9 cellular contexts compared by ENCODE assay signal in the genomic region with DNA sequence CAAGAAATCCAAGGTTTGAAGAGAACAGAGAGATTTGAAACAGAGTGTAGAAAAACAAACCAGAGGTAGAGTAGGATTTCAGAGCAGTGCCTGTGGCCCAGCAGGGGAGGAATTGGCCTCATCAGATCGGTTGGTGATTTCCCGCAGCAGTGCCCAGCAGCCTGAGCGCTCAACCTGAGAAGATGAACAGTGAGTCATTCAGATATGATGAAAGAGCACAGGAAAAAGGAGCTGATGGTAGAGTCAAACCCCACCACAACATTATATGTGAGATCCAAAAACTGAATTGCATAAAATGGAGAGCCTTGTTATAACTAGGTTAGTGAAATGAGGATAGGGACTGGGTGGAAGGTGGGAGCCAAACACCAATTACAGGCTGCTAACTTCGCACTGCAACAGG.
DNase-seq lines count a peak whose midpoint lies in the region; ATAC-seq, FAIRE-seq and TF ChIP-seq lines count a peak whose summit lies in the region.
"Had no signal": no experiment of that assay in that cellular context is flagged by ENCODE, and none has a peak within 500 bp of the region (broad histone marks: within the 10 kb centered on the region; RNA-seq: fewer than 3 reads in every experiment).

No MANE protein-coding gene starts in this region.

- no peaks in the 10 kb centered on the region for H3K79me2 ChIP-seq in PC-9 (ENCODE audit: low read depth)
- H3K79me2 ChIP-seq in K562 (ENCODE audit: control insufficient read depth, insufficient read depth, low read length) = no peaks in the 10 kb centered on the region

- peak; percentile 46; the same call in 1 of the 3 replicates for ATAC-seq in K562
- peak; percentile 91 to 96 for ATAC-seq in stimulated activated naive B cell treated with anti-CD40 and anti-IgM and Interleukin-4, amounts not matched to agents 10 μg/mL and 1 μg/mL and 100 μg/mL, for 72 hours (replicated peaks)

- H3K27ac ChIP-seq in PC-9 (no peak overlapping the region), K562 (ENCODE audit: extremely low read depth, low read depth, low read length) (no peak overlapping the region)

- WGBS in K562 (ENCODE audit: insufficient coverage, low coverage, missing lambda C conversion rate) = 29% methylated on average over 4 of the region's 4 CpGs

- peak overlapping the region; percentile 12; the same call in 1 of the 2 replicates for H2AFZ ChIP-seq in PC-9
- no peak overlapping the region for H2AFZ ChIP-seq in K562 (ENCODE audit: low read depth, low read length)

- POLR2A ChIA-PET in activated CD4-positive, alpha-beta T cell treated with anti-CD3 and anti-CD28 coated beads, Interleukin-2, amount 10 ng/mL, durations not matched to agents 7 days and 5 days (lab: Charles Lee) = no interaction called here
- POLR2A ChIA-PET in PC-9 (lab: Charles Lee; ENCODE audit: unreplicated experiment) = no interaction called here
- POLR2A ChIA-PET in K562 (lab: Yijun Ruan, JAX) = no interaction called here

- no peak overlapping the region for H3K4me3 Mint-ChIP-seq in activated CD4-positive, alpha-beta T cell treated with anti-CD3 and anti-CD28 coated beads, Interleukin-2, amount 10 ng/mL, durations not matched to agents 7 days and 5 days
- no peak overlapping the region for H3K4me3 Mint-ChIP-seq in stimulated activated naive B cell treated with anti-CD40 and anti-IgM and Interleukin-4, amounts not matched to agents 10 μg/mL and 1 μg/mL and 100 μg/mL, for 72 hours
- H3K4me3 Mint-ChIP-seq: dendritic cell treated with granulocyte-macrophage colony-stimulating factor and Interleukin-4, amounts not matched to agents 40 ng/mL and 50 ng/mL, for 4 days had no signal

- H3K9me3 ChIP-seq in PC-9 (ENCODE audit: insufficient read depth, low read depth) (no peaks in the 10 kb centered on the region), K562 (replicated peaks; ENCODE audit: control insufficient read depth, insufficient read depth, low read depth, low read length) (0 out of 2 replicates have a peak, but pooled peaks cover 4% of the 10 kb centered on the region)

- no peak for TF ChIP-seq EP300 in K562 (IDR thresholded peaks at IDR 0.05; ENCODE audit: low read length)

- H3K9me1 ChIP-seq in K562 (ENCODE audit: control insufficient read depth, insufficient read depth, low read length) = no peaks in the 10 kb centered on the region

- BruUV-seq in PC-9 (replicated peaks; lab: Mats Ljungman, UMichigan) = no TSS peak
- BruUV-seq in K562 (replicated peaks; lab: Mats Ljungman, UMichigan) = no TSS peak

- no peak for TF ChIP-seq POLR2A in K562 (conservative IDR thresholded peaks at IDR 0.05)

- H3K27me3 ChIP-seq in PC-9 (ENCODE audit: insufficient read depth, low read depth) (no peaks in the 10 kb centered on the region), K562 (ENCODE audit: control insufficient read depth in 2 of 2, insufficient read depth in 2 of 2, low read length in 2 of 2) (no peaks in the 10 kb centered on the region)

- H4K20me1 ChIP-seq in PC-9 (ENCODE audit: insufficient read depth) (no peaks in the 10 kb centered on the region), K562 (replicated peaks; ENCODE audit: control insufficient read depth, insufficient read depth, low read length) (no peaks in the 10 kb centered on the region)

- DNase-seq in activated CD4-positive, alpha-beta T cell treated with anti-CD3 and anti-CD28 coated beads for 24 hours (ENCODE audit: low read depth in 2 of 2) = peak; percentile 16 to 25
- DNase-seq in activated CD4-positive, alpha-beta T cell treated with anti-CD3 and anti-CD28 coated beads, Interleukin-2, amount 10 ng/mL, durations not matched to agents 7 days and 5 days = no peak
- DNase-seq in PC-9 = peak in 1 of 2 experiments; percentile 54
- peak in 2 of 4 experiments; percentile 22 to 33 for DNase-seq in K562 (ENCODE audit: extremely low read depth in 1 of 4, low spot score in 3 of 4)
- peak; percentile 28 for DNase-seq in stimulated activated naive B cell treated with anti-CD40 and anti-IgM and Interleukin-4, amounts not matched to agents 10 μg/mL and 1 μg/mL and 100 μg/mL, for 72 hours
- no peak for DNase-seq in RPMI8226
- DNase-seq in inferior parietal cortex (ENCODE audit: extremely low spot score) = no peak
- no peak for DNase-seq in DMS153 treated with DMSO at 0.1 percent for 48 hours (lab: John Stamatoyannopoulos, UW; ENCODE audit: unreplicated experiment)

- H3K9me2 ChIP-seq in PC-9 (ENCODE audit: insufficient read depth) = no peaks in the 10 kb centered on the region

- no peak overlapping the region for H3K9ac ChIP-seq in K562 (ENCODE audit: insufficient read depth in 1 of 2, low read depth in 2 of 2, low read length in 2 of 2)

- H3K27ac Mint-ChIP-seq in activated CD4-positive, alpha-beta T cell treated with anti-CD3 and anti-CD28 coated beads, Interleukin-2, amount 10 ng/mL, durations not matched to agents 7 days and 5 days = no peak overlapping the region
- no peak overlapping the region for H3K27ac Mint-ChIP-seq in stimulated activated naive B cell treated with anti-CD40 and anti-IgM and Interleukin-4, amounts not matched to agents 10 μg/mL and 1 μg/mL and 100 μg/mL, for 72 hours
- H3K27ac Mint-ChIP-seq: dendritic cell treated with granulocyte-macrophage colony-stimulating factor and Interleukin-4, amounts not matched to agents 40 ng/mL and 50 ng/mL, for 4 days had no signal

- no peaks in the 10 kb centered on the region for H3K36me3 Mint-ChIP-seq in activated CD4-positive, alpha-beta T cell treated with anti-CD3 and anti-CD28 coated beads, Interleukin-2, amount 10 ng/mL, durations not matched to agents 7 days and 5 days (ENCODE audit: low read depth)
- no peaks in the 10 kb centered on the region for H3K36me3 Mint-ChIP-seq in stimulated activated naive B cell treated with anti-CD40 and anti-IgM and Interleukin-4, amounts not matched to agents 10 μg/mL and 1 μg/mL and 100 μg/mL, for 72 hours

- H3K27me3 Mint-ChIP-seq in activated CD4-positive, alpha-beta T cell treated with anti-CD3 and anti-CD28 coated beads, Interleukin-2, amount 10 ng/mL, durations not matched to agents 7 days and 5 days = peaks cover 3% of the 10 kb centered on the region
- H3K27me3 Mint-ChIP-seq in stimulated activated naive B cell treated with anti-CD40 and anti-IgM and Interleukin-4, amounts not matched to agents 10 μg/mL and 1 μg/mL and 100 μg/mL, for 72 hours = no peaks in the 10 kb centered on the region
- H3K27me3 Mint-ChIP-seq: dendritic cell treated with granulocyte-macrophage colony-stimulating factor and Interleukin-4, amounts not matched to agents 40 ng/mL and 50 ng/mL, for 4 days had no signal

- no peaks in the 10 kb centered on the region for H3K9me3 Mint-ChIP-seq in activated CD4-positive, alpha-beta T cell treated with anti-CD3 and anti-CD28 coated beads, Interleukin-2, amount 10 ng/mL, durations not matched to agents 7 days and 5 days
- no peaks in the 10 kb centered on the region for H3K9me3 Mint-ChIP-seq in stimulated activated naive B cell treated with anti-CD40 and anti-IgM and Interleukin-4, amounts not matched to agents 10 μg/mL and 1 μg/mL and 100 μg/mL, for 72 hours
- H3K9me3 Mint-ChIP-seq: dendritic cell treated with granulocyte-macrophage colony-stimulating factor and Interleukin-4, amounts not matched to agents 40 ng/mL and 50 ng/mL, for 4 days had no signal

- TF ChIP-seq CTCF in PC-9 (conservative IDR thresholded peaks at IDR 0.05) (no peak), K562 (IDR thresholded peaks at IDR 0.05 in 2 of 3, conservative IDR thresholded peaks at IDR 0.05 in 1 of 3; ENCODE audit: insufficient read depth in 2 of 3, low read depth in 1 of 3, low read length in 3 of 3) (no peak)

- H3K4me1 Mint-ChIP-seq in activated CD4-positive, alpha-beta T cell treated with anti-CD3 and anti-CD28 coated beads, Interleukin-2, amount 10 ng/mL, durations not matched to agents 7 days and 5 days = peaks cover 4% of the 10 kb centered on the region
- no peaks in the 10 kb centered on the region for H3K4me1 Mint-ChIP-seq in stimulated activated naive B cell treated with anti-CD40 and anti-IgM and Interleukin-4, amounts not matched to agents 10 μg/mL and 1 μg/mL and 100 μg/mL, for 72 hours

- in situ Hi-C loops in K562 (cut with MboI) = loop anchor here (5.0 kb wide), 1 partner anchor 177 kb away; no protein-coding TSS in a partner anchor

- CTCF ChIA-PET in activated CD4-positive, alpha-beta T cell treated with anti-CD3 and anti-CD28 coated beads, Interleukin-2, amount 10 ng/mL, durations not matched to agents 7 days and 5 days (lab: Charles Lee) = interaction anchor here (1.0 to 1.7 kb wide), 3 partner anchors 21 to 184 kb away, joined by 3 to 4 read pairs (median 4); no protein-coding TSS in a partner anchor
- CTCF ChIA-PET in PC-9 (lab: Charles Lee) (no interaction called here), K562 (lab: Yijun Ruan, JAX; ENCODE audit: low intra/inter-chr PET ratio) (no interaction called here)

- 0 out of 2 replicates have a peak, but pooled peaks cover 4% of the 10 kb centered on the region for H3F3A ChIP-seq in PC-9 (ENCODE audit: insufficient read depth, low read depth)

- H3K4me2 ChIP-seq in PC-9 = peak overlapping the region; percentile 15; the same call in 1 of the 2 replicates
- no peak overlapping the region for H3K4me2 ChIP-seq in K562 (ENCODE audit: insufficient read depth, low read length)

- no peaks in the 10 kb centered on the region for H3K36me3 ChIP-seq in PC-9 (ENCODE audit: low read depth)
- H3K36me3 ChIP-seq in K562 (ENCODE audit: control insufficient read depth, insufficient read depth, low read length) = no peaks in the 10 kb centered on the region

- FAIRE-seq in K562 (lab: Jason Lieb, UNC) = peak; percentile 6

- H3K4me1 ChIP-seq in PC-9 (replicated peaks; ENCODE audit: insufficient read depth) = peaks cover 23% of the 10 kb centered on the region
- H3K4me1 ChIP-seq in K562 (replicated peaks in 1 of 2; ENCODE audit: control insufficient read depth in 2 of 2, insufficient read depth in 2 of 2, low read length in 2 of 2) = peaks cover 4 to 14% of the 10 kb centered on the region in 2 experiments; a peak in 4 of 5 replicates

- intact Hi-C loops in PC-9 (cut with micrococcal nuclease; ENCODE audit: unreplicated experiment) = no loop called here
- intact Hi-C loops in K562 (cut with micrococcal nuclease) = loop anchor here (10.0 kb wide), 1 partner anchor 280 kb away; no protein-coding TSS in a partner anchor

- H3K4me3 ChIP-seq in PC-9 (no peak overlapping the region), K562 (no peak overlapping the region)

- no peak for TF ChIP-seq RAD21 in K562 (CRISPR knock-in tag; conservative IDR thresholded peaks at IDR 0.05 in 1 of 2, IDR thresholded peaks at IDR 0.05 in 1 of 2)

Comparison
In these comparisons a context has a peak if more than half of its experiments do, and no peak if none do; other contexts are left out.
1. DNase-seq: peak in activated CD4-positive, alpha-beta T cell treated with anti-CD3 and anti-CD28 coated beads for 24 hours (2 of 2) and stimulated activated naive B cell treated with anti-CD40 and anti-IgM and Interleukin-4, amounts not matched to agents 10 μg/mL and 1 μg/mL and 100 μg/mL, for 72 hours (single experiment); none in activated CD4-positive, alpha-beta T cell treated with anti-CD3 and anti-CD28 coated beads, Interleukin-2, amount 10 ng/mL, durations not matched to agents 7 days and 5 days (single experiment), RPMI8226 (single experiment), inferior parietal cortex (single experiment) and DMS153 treated with DMSO at 0.1 percent for 48 hours (single experiment).